ENCODE assay signal across 15 cellular contexts in the genomic region with DNA sequence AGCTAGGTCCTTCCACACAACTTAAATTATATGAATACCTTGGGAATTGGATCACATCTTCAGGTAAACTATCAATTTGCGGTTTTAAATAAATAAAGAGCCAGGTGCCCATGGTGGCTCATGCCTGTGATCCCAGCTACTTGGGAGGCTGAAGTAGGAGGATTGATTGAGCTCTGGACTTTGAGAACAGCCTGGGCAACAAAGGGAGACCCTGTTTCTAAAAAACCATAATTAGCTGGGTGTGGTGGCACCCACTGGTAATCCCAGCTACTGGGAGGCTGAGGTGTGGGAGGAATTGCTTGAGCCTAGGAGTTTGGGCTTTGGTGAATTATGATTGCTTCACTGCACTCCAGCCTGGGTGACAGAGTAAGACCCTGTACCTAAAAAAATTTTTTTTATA. TPM values are rescaled to one million over a fixed set of nuclear protein-coding genes. Genes with fewer than 3 reads are reported as not detected.
DNase-seq lines count a peak whose midpoint lies in the region; ATAC-seq, FAIRE-seq and TF ChIP-seq lines count a peak whose summit lies in the region.
"Had no signal": no experiment of that assay in that cellular context is flagged by ENCODE, and none has a peak within 500 bp of the region (broad histone marks: within the 10 kb centered on the region; RNA-seq: fewer than 3 reads in every experiment).

No MANE protein-coding gene starts in this region.

- no peak overlapping the region for H2AFZ ChIP-seq in Loucy (ENCODE audit: low read length)
- no peak overlapping the region for H2AFZ ChIP-seq in GM12878 (ENCODE audit: control insufficient read depth, low read depth, low read length)

- peaks cover 43% of the 10 kb centered on the region for H3K4me1 Mint-ChIP-seq in activated CD4-positive, alpha-beta T cell treated with anti-CD3 and anti-CD28 coated beads, Interleukin-2, amount 10 ng/mL, durations not matched to agents 24 days and 14 days
- H3K4me1 Mint-ChIP-seq in progenitor cell of endocrine pancreas (ENCODE audit: low read depth), result peaks cover 34% of the 10 kb centered on the region

- FAIRE-seq in GM12878 (lab: Jason Lieb, UNC), result no peak
- FAIRE-seq: kidney, small intestine had no signal

- in situ Hi-C loops in GM12878 (cut with MboI), result no loop called here

- CTCF ChIA-PET in GM12878 (lab: Yijun Ruan, JAX), result interaction anchor here (0.8 to 2.5 kb wide), 10 partner anchors 26 to 372 kb away, joined by 3 to 9 read pairs (median 5); no protein-coding TSS in a partner anchor
- CTCF ChIA-PET in RWPE1 (lab: Yijun Ruan, JAX), result no interaction called here

- SMC1A ChIA-PET in GM12878 (lab: Charles Lee; ENCODE audit: uncharacterized antibody, unreplicated experiment), result interaction anchor here (0.7 to 3.2 kb wide), 19 partner anchors 10 to 318 kb away, joined by 3 to 19 read pairs (median 5); a partner anchor contains a TSS

- intact Hi-C loops in activated CD4-positive, alpha-beta T cell treated with anti-CD3 and anti-CD28 coated beads, Interleukin-2, amount 10 ng/mL, durations not matched to agents 24 days and 14 days (cut with micrococcal nuclease), result loop anchor here (5.0 kb wide), 3 partner anchors 159 to 294 kb away; a partner anchor contains a TSS
- intact Hi-C loops in GM12878 (cut with micrococcal nuclease; ENCODE audit: unreplicated experiment), result loop anchor here (5.0 to 10.0 kb wide), 5 partner anchors 154 to 373 kb away; a partner anchor contains a TSS
- intact Hi-C loops in left ventricle myocardium inferior (cut with micrococcal nuclease), result no loop called here

- POLR2A ChIA-PET in GM12878 (lab: Charles Lee), result interaction anchor here (0.8 to 2.3 kb wide), 9 partner anchors 56 to 275 kb away, joined by 3 to 25 read pairs (median 6); a partner anchor contains a TSS
- POLR2A ChIA-PET in RWPE1 (lab: Yijun Ruan, JAX; ENCODE audit: low non-redundant PET), result no interaction called here

- RAD21 ChIA-PET in GM12878 (lab: Charles Lee; ENCODE audit: unreplicated experiment), result interaction anchor here (1.1 to 3.2 kb wide), 14 partner anchors 17 to 292 kb away, joined by 3 to 14 read pairs (median 5); a partner anchor contains a TSS

- no peak overlapping the region for H3K27ac Mint-ChIP-seq in activated CD4-positive, alpha-beta T cell treated with anti-CD3 and anti-CD28 coated beads, Interleukin-2, amount 10 ng/mL, durations not matched to agents 24 days and 14 days
- peak overlapping the region; percentile 83 for H3K27ac Mint-ChIP-seq in progenitor cell of endocrine pancreas
- H3K27ac Mint-ChIP-seq: nephron progenitor cell had no signal

- H4K20me1 ChIP-seq in Loucy (ENCODE audit: insufficient read depth, low read length, poor library complexity, severe bottlenecking) (peaks cover 76% of the 10 kb centered on the region), GM12878 (ENCODE audit: control insufficient read depth, insufficient read depth) (no peaks in the 10 kb centered on the region; the same call in 1 of the 2 replicates)

- no peaks in the 10 kb centered on the region for H3K27me3 Mint-ChIP-seq in activated CD4-positive, alpha-beta T cell treated with anti-CD3 and anti-CD28 coated beads, Interleukin-2, amount 10 ng/mL, durations not matched to agents 24 days and 14 days
- no peaks in the 10 kb centered on the region for H3K27me3 Mint-ChIP-seq in progenitor cell of endocrine pancreas

- H3K36me3 Mint-ChIP-seq in activated CD4-positive, alpha-beta T cell treated with anti-CD3 and anti-CD28 coated beads, Interleukin-2, amount 10 ng/mL, durations not matched to agents 24 days and 14 days (ENCODE audit: low read depth), result peaks cover 47% of the 10 kb centered on the region
- peaks cover 23% of the 10 kb centered on the region for H3K36me3 Mint-ChIP-seq in progenitor cell of endocrine pancreas (ENCODE audit: insufficient read depth)

- peak overlapping the region; percentile 98 for H3K4me2 ChIP-seq in Loucy (ENCODE audit: low read depth, low read length, poor library complexity, severe bottlenecking)
- peak overlapping the region; percentile 91 for H3K4me2 ChIP-seq in GM12878 (ENCODE audit: control insufficient read depth, insufficient read depth)

- TF ChIP-seq CTCF in Loucy (conservative IDR thresholded peaks at IDR 0.05; ENCODE audit: low read length) (no peak), GM12878 (IDR thresholded peaks at IDR 0.05 in 2 of 3, conservative IDR thresholded peaks at IDR 0.05 in 1 of 3; ENCODE audit: control insufficient read depth in 2 of 3, extremely low read depth in 1 of 3, insufficient read depth in 1 of 3, low read depth in 3 of 3, low read length in 3 of 3) (no peak), progenitor cell of endocrine pancreas (IDR thresholded peaks at IDR 0.05; ENCODE audit: unreplicated experiment) (no peak), RWPE1 (conservative IDR thresholded peaks at IDR 0.05; ENCODE audit: low read depth) (no peak), left ventricle myocardium inferior (IDR thresholded peaks at IDR 0.05; ENCODE audit: borderline replicate concordance) (no peak)

- no peaks in the 10 kb centered on the region for H3K9me2 ChIP-seq in Loucy (replicated peaks; ENCODE audit: low read depth, low read length)

- H3K4me3 Mint-ChIP-seq in activated CD4-positive, alpha-beta T cell treated with anti-CD3 and anti-CD28 coated beads, Interleukin-2, amount 10 ng/mL, durations not matched to agents 24 days and 14 days, result peak overlapping the region; percentile 55
- H3K4me3 Mint-ChIP-seq in progenitor cell of endocrine pancreas (ENCODE audit: low read depth), result peak overlapping the region; percentile 99

- H3K9ac ChIP-seq in Loucy (ENCODE audit: low read depth, low read length, poor library complexity, severe bottlenecking), result peak overlapping the region; percentile 95
- H3K9ac ChIP-seq in GM12878 (ENCODE audit: control insufficient read depth, insufficient read depth, low read length), result peak overlapping the region; percentile 57

- WGBS in GM12878 (ENCODE audit: insufficient coverage, insufficient replicate concordance, low lambda C conversion rate, missing lambda C conversion rate), result 92% methylated on average over 1 of the region's 1 CpG

- peak overlapping the region; percentile 87 for H3K27ac ChIP-seq in GM12878 (ENCODE audit: control insufficient read depth, insufficient read depth)
- no peak overlapping the region for H3K27ac ChIP-seq in RWPE1
- H3K27ac ChIP-seq in left ventricle myocardium inferior (replicated peaks), result no peak overlapping the region
- H3K27ac ChIP-seq: foreskin keratinocyte, upper lobe of right lung had no signal

- no peaks in the 10 kb centered on the region for H3K27me3 ChIP-seq in Loucy (ENCODE audit: insufficient read depth, low read length, poor library complexity, severe bottlenecking)
- H3K27me3 ChIP-seq in GM12878 (replicated peaks in 1 of 2; ENCODE audit: control insufficient read depth in 2 of 2, insufficient read depth in 2 of 2, low read length in 1 of 2), result no peaks in the 10 kb centered on the region
- H3K27me3 ChIP-seq in left ventricle myocardium inferior (ENCODE audit: low read depth), result no peaks in the 10 kb centered on the region
- H3K27me3 ChIP-seq: foreskin keratinocyte, upper lobe of right lung had no signal

- H3K4me3 ChIP-seq in Loucy (ENCODE audit: low read length, poor library complexity, severe bottlenecking), result peak overlapping the region; percentile 92
- H3K4me3 ChIP-seq in GM12878, result peak overlapping the region; percentile 62
- no peak overlapping the region for H3K4me3 ChIP-seq in left ventricle myocardium inferior
- H3K4me3 ChIP-seq: upper lobe of right lung had no signal

- peaks cover 77% of the 10 kb centered on the region for H3K79me2 ChIP-seq in Loucy (ENCODE audit: insufficient read depth, low read length)
- H3K79me2 ChIP-seq in GM12878 (ENCODE audit: control insufficient read depth, insufficient read depth, low read length), result peaks cover 73% of the 10 kb centered on the region

- H3K36me3 ChIP-seq in Loucy (ENCODE audit: insufficient read depth, low read length), result peaks cover 36% of the 10 kb centered on the region; the same call in 1 of the 2 replicates
- peaks cover 2 to 13% of the 10 kb centered on the region in 2 experiments; a peak in 3 of 4 replicates for H3K36me3 ChIP-seq in GM12878 (ENCODE audit: control insufficient read depth in 2 of 2, insufficient read depth in 2 of 2, low read length in 1 of 2)
- H3K36me3 ChIP-seq in left ventricle myocardium inferior, result peaks cover 16% of the 10 kb centered on the region

- TF ChIP-seq POLR2A in GM12878 (IDR thresholded peaks at IDR 0.05; ENCODE audit: low read depth, low read length), result no peak

- no peak for DNase-seq in activated CD4-positive, alpha-beta T cell treated with anti-CD3 and anti-CD28 coated beads, Interleukin-2, amount 10 ng/mL, durations not matched to agents 24 days and 14 days
- no peak for DNase-seq in activated CD4-positive, alpha-beta T cell treated with anti-CD3 and anti-CD28 coated beads for 48 hours
- DNase-seq in GM12878 (ENCODE audit: low read depth, low spot score) (no peak), progenitor cell of endocrine pancreas (ENCODE audit: low spot score, unreplicated experiment) (no peak), RWPE1 (ENCODE audit: low spot score) (no peak), COLO829 (ENCODE audit: low spot score) (no peak), left ventricle myocardium inferior (no peak)
- DNase-seq: activated gamma-delta T cell treated with Interleukin-2 at 50 U/mL for 16 hours, foreskin keratinocyte, Kasumi-1, kidney, nephron progenitor cell, small intestine, upper lobe of right lung had no signal

- no peaks in the 10 kb centered on the region for H3K9me3 Mint-ChIP-seq in activated CD4-positive, alpha-beta T cell treated with anti-CD3 and anti-CD28 coated beads, Interleukin-2, amount 10 ng/mL, durations not matched to agents 24 days and 14 days
- H3K9me3 Mint-ChIP-seq in progenitor cell of endocrine pancreas (ENCODE audit: low read depth), result no peaks in the 10 kb centered on the region
- H3K9me3 Mint-ChIP-seq: nephron progenitor cell had no signal

- no TSS peak for BruUV-seq in GM12878 (replicated peaks; lab: Mats Ljungman, UMichigan)

- ATAC-seq in GM12878, result no peak
- ATAC-seq: foreskin keratinocyte, upper lobe of right lung had no signal

- no peak for TF ChIP-seq RAD21 in GM12878 (IDR thresholded peaks at IDR 0.05; ENCODE audit: insufficient read depth, low read depth, low read length)

- H3K4me1 ChIP-seq in Loucy (ENCODE audit: insufficient read depth, low read length, poor library complexity, severe bottlenecking), result peaks cover 52% of the 10 kb centered on the region
- H3K4me1 ChIP-seq in GM12878 (ENCODE audit: control insufficient read depth, insufficient read depth, low read length), result peaks cover 3% of the 10 kb centered on the region; the same call in 1 of the 2 replicates
- peaks cover 35% of the 10 kb centered on the region for H3K4me1 ChIP-seq in left ventricle myocardium inferior

- no peak for TF ChIP-seq EP300 in GM12878 (IDR thresholded peaks at IDR 0.05; ENCODE audit: borderline replicate concordance in 1 of 2, control insufficient read depth in 1 of 2, low read depth in 2 of 2, low read length in 2 of 2)

- H3F3A ChIP-seq in Loucy (ENCODE audit: low read depth), result no peaks in the 10 kb centered on the region

- H3K9me3 ChIP-seq in Loucy (ENCODE audit: insufficient read depth, low read depth, low read length) (no peaks in the 10 kb centered on the region), GM12878 (replicated peaks; ENCODE audit: control insufficient read depth, insufficient read depth, low read length) (no peaks in the 10 kb centered on the region), left ventricle myocardium inferior (replicated peaks) (no peaks in the 10 kb centered on the region)
- H3K9me3 ChIP-seq: upper lobe of right lung had no signal

RNA-seq across cellular contexts. Expression of a gene that starts 3.4 kb away (rescaled TPM):
- 71.0 and 76.8 TPM in 2 replicates for total RNA-seq in activated CD4-positive, alpha-beta T cell treated with anti-CD3 and anti-CD28 coated beads, Interleukin-2, amount 10 ng/mL, durations not matched to agents 24 days and 14 days
- total RNA-seq in GM12878 (2013; cell fraction: nucleolus; rRNA removed), result 99.9 and 117 TPM in 2 replicates
- total RNA-seq in GM12878 (2014; rRNA removed) (53.0 and 57.5 TPM in 2 replicates), GM12878 (2014; rRNA removed; fragmentation: Illumina TruSeq; extraction: Trizol) (77.9 and 80.3 TPM in 2 replicates), GM12878 (2021) (50.0 and 51.9 TPM in 2 replicates), progenitor cell of endocrine pancreas (65.4 and 69.2 TPM in 2 replicates), left ventricle myocardium inferior (8.1 TPM)
- polyA plus RNA-seq in GM12878 (2011; ENCODE audit: low read depth), result 22.9 TPM
- polyA plus RNA-seq in GM12878 (2011; rRNA removed) (125 and 181 TPM in 2 replicates), GM12878 (2014; fragmentation: Illumina TruSeq; extraction: Trizol) (84.5 and 107 TPM in 2 replicates), GM12878 (2014; fragmentation: Nextera tagmentation; extraction: Ambion mirVana) (100 to 1,000 TPM; 146 to 153 TPM), GM12878 (2014; rRNA removed) (51.3 and 70.6 TPM in 2 replicates), GM12878 (2016; fragmentation: Nextera tagmentation; extraction: Ambion mirVana) (100 to 1,000 TPM; 140 to 141 TPM)
- 63.4 and 65.2 TPM in 2 replicates for polyA plus RNA-seq in GM12878 (2011; cell fraction: cytosol; rRNA removed)
- polyA plus RNA-seq in GM12878 (2011; cell fraction: nucleus; rRNA removed), result 59.5 and 73.5 TPM in 2 replicates
- polyA plus RNA-seq in GM12878 (2012), result 35.0 and 36.3 TPM in 2 replicates
- polyA minus RNA-seq in GM12878 (2011; rRNA and poly(A)+ RNA removed), result 38.8 and 47.4 TPM in 2 replicates
- polyA minus RNA-seq in GM12878 (2011; cell fraction: cytosol; rRNA and poly(A)+ RNA removed), result 27.7 and 29.7 TPM in 2 replicates
- 48.4 and 93.3 TPM in 2 replicates for polyA minus RNA-seq in GM12878 (2011; cell fraction: nucleus; rRNA and poly(A)+ RNA removed)

RNA-seq across cellular contexts. Expression of a gene that starts 20.6 kb away (rescaled TPM):
- 0.30 and 0.31 TPM in 2 replicates for total RNA-seq in activated CD4-positive, alpha-beta T cell treated with anti-CD3 and anti-CD28 coated beads, Interleukin-2, amount 10 ng/mL, durations not matched to agents 24 days and 14 days
- not detected in 2 replicates for total RNA-seq in GM12878 (2013; cell fraction: nucleolus; rRNA removed)
- not detected in 2 replicates for total RNA-seq in GM12878 (2014; rRNA removed)
- total RNA-seq in GM12878 (2014; rRNA removed; fragmentation: Illumina TruSeq; extraction: Trizol), result not detected in 2 replicates
- total RNA-seq in GM12878 (2021), result 0.35 TPM in 1 of 2 replicates, not detected in the other
- not detected for polyA plus RNA-seq in GM12878 (2011; ENCODE audit: low read depth)
- not detected in 2 replicates for polyA plus RNA-seq in GM12878 (2011; rRNA removed)
- polyA plus RNA-seq in GM12878 (2011; cell fraction: cytosol; rRNA removed), result not detected in 2 replicates
- not detected in 2 replicates for polyA plus RNA-seq in GM12878 (2011; cell fraction: nucleus; rRNA removed)
- not detected in 2 replicates for polyA plus RNA-seq in GM12878 (2012)
- polyA plus RNA-seq in GM12878 (2014; fragmentation: Illumina TruSeq; extraction: Trizol), result not detected in 2 replicates
- under 1 TPM in 1 of 2 experiments, not detected in 1; 0.18 TPM for polyA plus RNA-seq in GM12878 (2014; fragmentation: Nextera tagmentation; extraction: Ambion mirVana)
- polyA plus RNA-seq in GM12878 (2014; rRNA removed), result 0.46 TPM in 1 of 2 replicates, not detected in the other
- polyA plus RNA-seq in GM12878 (2016; fragmentation: Nextera tagmentation; extraction: Ambion mirVana), result not detected
- polyA minus RNA-seq in GM12878 (2011; rRNA and poly(A)+ RNA removed), result 0.36 TPM in 1 of 2 replicates, not detected in the other
- not detected in 2 replicates for polyA minus RNA-seq in GM12878 (2011; cell fraction: cytosol; rRNA and poly(A)+ RNA removed)
- not detected in 2 replicates for polyA minus RNA-seq in GM12878 (2011; cell fraction: nucleus; rRNA and poly(A)+ RNA removed)
- total RNA-seq in progenitor cell of endocrine pancreas, result not detected in 2 replicates
- not detected for total RNA-seq in left ventricle myocardium inferior
- total RNA-seq: foreskin keratinocyte, kidney, upper lobe of right lung had no signal
- polyA plus RNA-seq: foreskin keratinocyte, small intestine had no signal

RNA-seq across cellular contexts. Expression of a gene that starts 59.2 kb away (rescaled TPM):
- 113 and 118 TPM in 2 replicates for total RNA-seq in activated CD4-positive, alpha-beta T cell treated with anti-CD3 and anti-CD28 coated beads, Interleukin-2, amount 10 ng/mL, durations not matched to agents 24 days and 14 days
- total RNA-seq in GM12878 (2013; cell fraction: nucleolus; rRNA removed), result 86.5 and 96.5 TPM in 2 replicates
- total RNA-seq in GM12878 (2014; rRNA removed) (55.6 and 61.5 TPM in 2 replicates), GM12878 (2014; rRNA removed; fragmentation: Illumina TruSeq; extraction: Trizol) (92.2 and 92.7 TPM in 2 replicates), GM12878 (2021) (111 and 113 TPM in 2 replicates), progenitor cell of endocrine pancreas (88.6 and 90.0 TPM in 2 replicates), left ventricle myocardium inferior (40.4 TPM)
- 46.1 TPM for polyA plus RNA-seq in GM12878 (2011; ENCODE audit: low read depth)
- polyA plus RNA-seq in GM12878 (2011; rRNA removed) (128 and 158 TPM in 2 replicates), GM12878 (2014; fragmentation: Illumina TruSeq; extraction: Trizol) (125 and 161 TPM in 2 replicates), GM12878 (2014; fragmentation: Nextera tagmentation; extraction: Ambion mirVana) (100 to 1,000 TPM; 196 to 565 TPM), GM12878 (2014; rRNA removed) (66.8 and 73.9 TPM in 2 replicates), GM12878 (2016; fragmentation: Nextera tagmentation; extraction: Ambion mirVana) (100 to 1,000 TPM; 290 to 309 TPM)
- polyA plus RNA-seq in GM12878 (2011; cell fraction: cytosol; rRNA removed), result 53.6 and 63.0 TPM in 2 replicates
- polyA plus RNA-seq in GM12878 (2011; cell fraction: nucleus; rRNA removed), result 81.7 and 136 TPM in 2 replicates
- polyA plus RNA-seq in GM12878 (2012), result 85.1 and 101 TPM in 2 replicates
- 89.7 and 107 TPM in 2 replicates for polyA minus RNA-seq in GM12878 (2011; rRNA and poly(A)+ RNA removed)
- polyA minus RNA-seq in GM12878 (2011; cell fraction: cytosol; rRNA and poly(A)+ RNA removed), result 42.2 and 63.3 TPM in 2 replicates
- polyA minus RNA-seq in GM12878 (2011; cell fraction: nucleus; rRNA and poly(A)+ RNA removed), result 36.1 and 50.7 TPM in 2 replicates
